ENCODE assay signal across 23 cellular contexts in genomic region chr9:135869916-135870315, GRCh38. TPM values are rescaled to one million over a fixed set of nuclear protein-coding genes. Genes with fewer than 3 reads are reported as not detected.
DNase-seq lines count a peak whose midpoint lies in the region; ATAC-seq and TF ChIP-seq lines count a peak whose summit lies in the region.
"Had no signal": no experiment of that assay in that cellular context is flagged by ENCODE, and none has a peak within 500 bp of the region (broad histone marks: within the 10 kb centered on the region; RNA-seq: fewer than 3 reads in every experiment).

No MANE protein-coding gene starts in this region.

- no peaks in the 10 kb centered on the region for H3K9me3 Mint-ChIP-seq in activated naive CD8-positive, alpha-beta T cell (ENCODE audit: low read depth)
- H3K9me3 Mint-ChIP-seq in activated naive CD8-positive, alpha-beta T cell treated with anti-CD3 and anti-CD28 coated beads, Interleukin-2, amount 50 U/mL, for 24 hours: no peaks in the 10 kb centered on the region
- peaks cover 3% of the 10 kb centered on the region for H3K9me3 Mint-ChIP-seq in endodermal cell
- H3K9me3 Mint-ChIP-seq: CD4-positive, alpha-beta memory T cell; CD8-positive, alpha-beta memory T cell had no signal

- ATAC-seq in activated naive CD8-positive, alpha-beta T cell treated with anti-CD3 and anti-CD28 coated beads, Interleukin-2, amount 50 U/mL, for 24 hours: no peak
- ATAC-seq in HG02571 (IDR thresholded peaks at IDR 0.05; ENCODE audit: unreplicated experiment): no peak
- ATAC-seq: GM12878 had no signal

- no peaks in the 10 kb centered on the region for H3K4me1 ChIP-seq in endodermal cell (ENCODE audit: control insufficient read depth, insufficient read depth, low read length)

- no peak overlapping the region for H3K9ac ChIP-seq in endodermal cell (ENCODE audit: extremely low read depth, low read length, poor library complexity, severe bottlenecking)
- H3K9ac ChIP-seq: BLaER1 had no signal

- H3K4me3 ChIP-seq in endodermal cell (ENCODE audit: low read length): no peak overlapping the region
- H3K4me3 ChIP-seq: BLaER1, GM12878 had no signal

- 91 to 100% methylated on average over 1 to 3 of the region's 3 CpGs for WGBS in endodermal cell (ENCODE audit: insufficient coverage in 1 of 2, insufficient read length in 1 of 2), 2 experiments

- no peaks in the 10 kb centered on the region for H3K27me3 Mint-ChIP-seq in activated naive CD8-positive, alpha-beta T cell
- H3K27me3 Mint-ChIP-seq in activated naive CD8-positive, alpha-beta T cell treated with anti-CD3 and anti-CD28 coated beads, Interleukin-2, amount 50 U/mL, for 24 hours: no peaks in the 10 kb centered on the region
- H3K27me3 Mint-ChIP-seq in endodermal cell (ENCODE audit: insufficient read depth): no peaks in the 10 kb centered on the region
- H3K27me3 Mint-ChIP-seq: CD4-positive, alpha-beta memory T cell; CD4-positive, CD25-positive, alpha-beta regulatory T cell; CD8-positive, alpha-beta memory T cell had no signal

- H3K9me3 ChIP-seq in endodermal cell (ENCODE audit: control insufficient read depth, low read length): peaks cover 10% of the 10 kb centered on the region
- H3K9me3 ChIP-seq: BE2C, BLaER1 had no signal

- no peaks in the 10 kb centered on the region for H3K27me3 ChIP-seq in endodermal cell (ENCODE audit: control insufficient read depth, insufficient read depth, low read length, poor library complexity, severe bottlenecking)
- H3K27me3 ChIP-seq: BE2C, BLaER1 had no signal

- H3K36me3 ChIP-seq in endodermal cell (ENCODE audit: control insufficient read depth, insufficient read depth, low read length): peaks cover 25% of the 10 kb centered on the region

- no peak for TF ChIP-seq CTCF in endodermal cell (conservative IDR thresholded peaks at IDR 0.05)

- no peak overlapping the region for H3K27ac ChIP-seq in endodermal cell (ENCODE audit: low read depth, low read length)
- H3K27ac ChIP-seq: BLaER1 had no signal

- peaks cover 27% of the 10 kb centered on the region for H3K4me1 Mint-ChIP-seq in activated naive CD8-positive, alpha-beta T cell (ENCODE audit: low read depth)
- H3K4me1 Mint-ChIP-seq in activated naive CD8-positive, alpha-beta T cell treated with anti-CD3 and anti-CD28 coated beads, Interleukin-2, amount 50 U/mL, for 24 hours: peaks cover 16% of the 10 kb centered on the region
- H3K4me1 Mint-ChIP-seq in endodermal cell: peaks cover 24% of the 10 kb centered on the region
- H3K4me1 Mint-ChIP-seq: CD14-positive monocyte had no signal

- H3K4me3 Mint-ChIP-seq in activated naive CD8-positive, alpha-beta T cell: no peak overlapping the region
- no peak overlapping the region for H3K4me3 Mint-ChIP-seq in activated naive CD8-positive, alpha-beta T cell treated with anti-CD3 and anti-CD28 coated beads, Interleukin-2, amount 50 U/mL, for 24 hours
- no peak overlapping the region for H3K4me3 Mint-ChIP-seq in endodermal cell
- H3K4me3 Mint-ChIP-seq: CD14-positive monocyte; CD4-positive, alpha-beta memory T cell; CD8-positive, alpha-beta memory T cell had no signal

- no peak for DNase-seq in activated naive CD8-positive, alpha-beta T cell treated with anti-CD3 and anti-CD28 coated beads, Interleukin-2, amount 50 U/mL, for 24 hours
- DNase-seq in amniotic epithelial cell (ENCODE audit: low read depth): peak; percentile 62
- no peak for DNase-seq in endodermal cell
- DNase-seq: 8988T; ACHN; BE2C; C1 segment of cervical spinal cord; CD4-positive, alpha-beta memory T cell; CD4-positive, CD25-positive, alpha-beta regulatory T cell; CD8-positive, alpha-beta memory T cell; COR-L47; DMS 273 treated with DMSO at 0.1 percent for 48 hours; DMS153; DMS53; DMS79; DND-41; EL; GDM1 had no signal

- H3K36me3 Mint-ChIP-seq in activated naive CD8-positive, alpha-beta T cell: no peaks in the 10 kb centered on the region
- H3K36me3 Mint-ChIP-seq in activated naive CD8-positive, alpha-beta T cell treated with anti-CD3 and anti-CD28 coated beads, Interleukin-2, amount 50 U/mL, for 24 hours (ENCODE audit: low read depth): peaks cover 9% of the 10 kb centered on the region
- H3K36me3 Mint-ChIP-seq in endodermal cell (ENCODE audit: low read depth): peaks cover 23% of the 10 kb centered on the region

- peak overlapping the region; percentile 61 for H3K27ac Mint-ChIP-seq in activated naive CD8-positive, alpha-beta T cell
- H3K27ac Mint-ChIP-seq in activated naive CD8-positive, alpha-beta T cell treated with anti-CD3 and anti-CD28 coated beads, Interleukin-2, amount 50 U/mL, for 24 hours: no peak overlapping the region
- no peak overlapping the region for H3K27ac Mint-ChIP-seq in endodermal cell
- H3K27ac Mint-ChIP-seq: CD4-positive, alpha-beta memory T cell; CD4-positive, CD25-positive, alpha-beta regulatory T cell; CD8-positive, alpha-beta memory T cell had no signal

RNA-seq across cellular contexts. Expression of gene CAMSAP1, which starts 37.4 kb away (rescaled TPM):
- total RNA-seq in endodermal cell: 10 to 100 TPM; 40.1 to 43.1 TPM
- polyA plus RNA-seq in endodermal cell (2013, experiment 1 of 2): 36.8 TPM
- 37.7 TPM for polyA plus RNA-seq in endodermal cell (2013, experiment 2 of 2)
